In the genomic region with DNA sequence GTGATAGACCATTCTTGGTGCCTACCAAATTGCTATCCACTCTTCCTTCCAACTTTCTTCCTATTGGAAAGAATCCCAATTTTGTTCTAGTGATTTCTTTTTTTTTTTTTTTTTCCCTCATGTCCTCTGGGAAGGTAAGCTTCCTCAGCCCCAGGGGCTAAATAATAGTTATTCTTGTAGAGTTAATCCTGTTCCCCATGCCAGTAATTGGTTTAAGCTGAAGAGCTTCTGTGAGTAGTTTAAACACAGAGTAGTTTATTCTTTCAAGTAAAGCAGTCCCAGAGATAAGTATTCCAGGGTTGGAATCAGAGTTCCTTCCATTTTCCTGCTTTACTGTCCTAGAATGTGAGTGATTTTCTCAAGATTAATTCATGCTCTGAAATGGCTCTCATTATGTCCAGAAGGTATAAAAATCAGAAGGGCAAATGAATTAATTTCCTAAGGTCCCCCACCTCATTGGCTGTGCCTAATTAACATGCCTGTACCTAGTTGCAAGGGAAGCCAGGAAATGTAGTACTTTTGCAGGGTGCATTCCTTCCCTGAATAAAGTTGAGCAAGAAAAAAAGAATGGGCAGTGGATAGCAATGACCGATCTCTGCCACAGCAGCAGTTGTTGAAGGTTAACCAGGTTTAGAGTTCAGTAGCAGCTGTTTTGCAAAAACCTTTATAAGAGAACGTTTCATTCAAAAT, we compare ENCODE assay signal across 18 cellular contexts.
A peak's percentile ranks its signal among the peaks of the same experiment; 100 is the strongest.
DNase-seq lines count a peak whose midpoint lies in the region; ATAC-seq and TF ChIP-seq lines count a peak whose summit lies in the region.
"Had no signal": no experiment of that assay in that cellular context is flagged by ENCODE, and none has a peak within 500 bp of the region (broad histone marks: within the 10 kb centered on the region; RNA-seq: fewer than 3 reads in every experiment).

No MANE protein-coding gene starts in this region.

- peak; percentile 40 for ATAC-seq in left ventricle myocardium superior
- ATAC-seq in HG03565 (IDR thresholded peaks at IDR 0.05; ENCODE audit: unreplicated experiment), result no peak
- no peak for ATAC-seq in HG03025 (IDR thresholded peaks at IDR 0.05; ENCODE audit: low FRiP score, unreplicated experiment)
- ATAC-seq: activated CD4-positive, alpha-beta T cell treated with anti-CD3 and anti-CD28 coated beads for 36 hours; activated CD8-positive, alpha-beta memory T cell treated with anti-CD3 and anti-CD28 coated beads, Interleukin-2, amount 10 ng/mL, durations not matched to agents 7 days and 5 days; natural killer cell; stimulated activated naive CD8-positive, alpha-beta T cell treated with anti-CD3 and anti-CD28 coated beads, Interleukin-15, Interleukin-2, amounts not matched to agents 100 U/mL and 50 U/mL, for 24 hours had no signal

- peaks cover 6% of the 10 kb centered on the region for H3K9me3 Mint-ChIP-seq in nephron
- H3K9me3 Mint-ChIP-seq: CD4-positive, alpha-beta T cell; immature natural killer cell; memory B cell; natural killer cell had no signal

- DNase-seq in EH (ENCODE audit: low read depth), result peak; percentile 20
- peak; percentile 49 for DNase-seq in NCI-H524 treated with DMSO at 0.1 percent for 48 hours (lab: John Stamatoyannopoulos, UW)
- no peak for DNase-seq in left ventricle myocardium superior
- no peak for DNase-seq in activated T-cell treated with anti-CD3 and anti-CD28 coated beads for 4 hours
- DNase-seq: activated CD4-positive, alpha-beta T cell treated with anti-CD3 and anti-CD28 coated beads for 36 hours; activated CD8-positive, alpha-beta memory T cell treated with anti-CD3 and anti-CD28 coated beads, Interleukin-2, amount 10 ng/mL, durations not matched to agents 7 days and 5 days; activated naive CD8-positive, alpha-beta T cell treated with anti-CD3 and anti-CD28 coated beads, Interleukin-2, amount 10 ng/mL, durations not matched to agents 7 days and 5 days; CD4-positive, alpha-beta T cell; immature natural killer cell; natural killer cell; NCI-H2171; NCI-H526 treated with DMSO at 0.1 percent for 48 hours; stimulated activated CD4-positive, alpha-beta T cell treated with anti-CD3 and anti-CD28 coated beads, Interleukin-4, amount 100 ng/mL, for 1 hour; stimulated activated naive CD8-positive, alpha-beta T cell treated with anti-CD3 and anti-CD28 coated beads, Interleukin-15, Interleukin-2, amounts not matched to agents 100 U/mL and 50 U/mL, for 24 hours had no signal

- no peaks in the 10 kb centered on the region for H3K27me3 Mint-ChIP-seq in nephron (ENCODE audit: low read depth)
- H3K27me3 Mint-ChIP-seq: activated CD4-positive, alpha-beta T cell treated with anti-CD3 and anti-CD28 coated beads for 36 hours; activated CD8-positive, alpha-beta memory T cell treated with anti-CD3 and anti-CD28 coated beads, Interleukin-2, amount 10 ng/mL, durations not matched to agents 7 days and 5 days; CD4-positive, alpha-beta T cell; memory B cell had no signal

- H3K4me1 Mint-ChIP-seq in nephron, result peaks cover 38% of the 10 kb centered on the region
- H3K4me1 Mint-ChIP-seq: activated CD4-positive, alpha-beta T cell treated with anti-CD3 and anti-CD28 coated beads for 36 hours; activated CD8-positive, alpha-beta memory T cell treated with anti-CD3 and anti-CD28 coated beads, Interleukin-2, amount 10 ng/mL, durations not matched to agents 7 days and 5 days; activated naive CD8-positive, alpha-beta T cell treated with anti-CD3 and anti-CD28 coated beads, Interleukin-2, amount 10 ng/mL, durations not matched to agents 7 days and 5 days; immature natural killer cell; memory B cell; natural killer cell had no signal

- no peak for TF ChIP-seq CTCF in nephron (IDR thresholded peaks at IDR 0.05; ENCODE audit: unreplicated experiment in 3 of 3)

- no peak overlapping the region for H3K4me3 Mint-ChIP-seq in nephron
- H3K4me3 Mint-ChIP-seq: activated CD4-positive, alpha-beta T cell treated with anti-CD3 and anti-CD28 coated beads for 36 hours; activated CD8-positive, alpha-beta memory T cell treated with anti-CD3 and anti-CD28 coated beads, Interleukin-2, amount 10 ng/mL, durations not matched to agents 7 days and 5 days; activated naive CD8-positive, alpha-beta T cell treated with anti-CD3 and anti-CD28 coated beads, Interleukin-2, amount 10 ng/mL, durations not matched to agents 7 days and 5 days; CD4-positive, alpha-beta T cell; immature natural killer cell; memory B cell; natural killer cell had no signal

- peaks cover 24% of the 10 kb centered on the region for H3K36me3 Mint-ChIP-seq in nephron (ENCODE audit: low read depth)
- H3K36me3 Mint-ChIP-seq: activated CD8-positive, alpha-beta memory T cell treated with anti-CD3 and anti-CD28 coated beads, Interleukin-2, amount 10 ng/mL, durations not matched to agents 7 days and 5 days; activated naive CD8-positive, alpha-beta T cell treated with anti-CD3 and anti-CD28 coated beads, Interleukin-2, amount 10 ng/mL, durations not matched to agents 7 days and 5 days; memory B cell; natural killer cell had no signal

- intact Hi-C loops in left ventricle myocardium superior (cut with micrococcal nuclease), result no loop called here

- H3K27ac Mint-ChIP-seq in nephron, result peak overlapping the region; percentile 40 to 82 (median 70)
- H3K27ac Mint-ChIP-seq: activated CD4-positive, alpha-beta T cell treated with anti-CD3 and anti-CD28 coated beads for 36 hours; activated CD8-positive, alpha-beta memory T cell treated with anti-CD3 and anti-CD28 coated beads, Interleukin-2, amount 10 ng/mL, durations not matched to agents 7 days and 5 days; activated naive CD8-positive, alpha-beta T cell treated with anti-CD3 and anti-CD28 coated beads, Interleukin-2, amount 10 ng/mL, durations not matched to agents 7 days and 5 days; CD4-positive, alpha-beta T cell; memory B cell; natural killer cell had no signal

Comparison
In these comparisons a context has a peak if more than half of its experiments do, and no peak if none do; other contexts are left out.
1. DNase-seq: peak in EH (single experiment) and NCI-H524 treated with DMSO at 0.1 percent for 48 hours (single experiment); none in left ventricle myocardium superior (single experiment) and activated T-cell treated with anti-CD3 and anti-CD28 coated beads for 4 hours (single experiment).